Comparison of ENCODE assay signal across 12 cellular contexts in the genomic region with DNA sequence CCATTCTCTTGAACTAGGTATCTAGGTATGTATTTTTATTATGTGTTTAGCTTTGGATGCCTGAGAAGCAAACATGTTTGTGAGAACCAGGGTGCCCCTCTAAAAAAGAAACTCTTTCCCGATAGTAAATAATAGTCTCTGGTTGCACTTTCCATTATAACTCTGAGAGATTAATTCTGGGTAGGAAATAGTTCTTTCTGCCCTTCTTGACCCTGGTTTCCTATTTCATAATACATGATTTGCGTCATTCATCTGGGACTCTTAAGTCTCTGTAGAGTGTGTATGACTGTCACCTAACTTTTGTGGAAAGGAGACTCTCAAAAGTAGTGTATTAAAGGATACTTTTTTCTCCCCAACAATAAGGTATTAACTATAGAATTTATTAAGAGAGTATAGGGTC. TPM values are rescaled to one million over a fixed set of nuclear protein-coding genes. Genes with fewer than 3 reads are reported as not detected.
A peak's percentile ranks its signal among the peaks of the same experiment; 100 is the strongest.
DNase-seq lines count a peak whose midpoint lies in the region; ATAC-seq, FAIRE-seq and TF ChIP-seq lines count a peak whose summit lies in the region.
"Had no signal": no experiment of that assay in that cellular context is flagged by ENCODE, and none has a peak within 500 bp of the region (broad histone marks: within the 10 kb centered on the region; RNA-seq: fewer than 3 reads in every experiment).

No MANE protein-coding gene starts in this region.

- H3K36me3 ChIP-seq in SJCRH30: peaks cover 8% of the 10 kb centered on the region

- FAIRE-seq in D721Med (lab: Jason Lieb, UNC): no peak

- TF ChIP-seq CTCF in HL-60 (IDR thresholded peaks at IDR 0.05; ENCODE audit: insufficient read depth, low read length): no peak
- no peak for TF ChIP-seq CTCF in fibroblast of pulmonary artery (IDR thresholded peaks at IDR 0.05; ENCODE audit: low read length, missing control alignments)
- no peak for TF ChIP-seq CTCF in retinal pigment epithelial cell (conservative IDR thresholded peaks at IDR 0.05; ENCODE audit: low read depth, low read length)
- no peak for TF ChIP-seq CTCF in D721Med (IDR thresholded peaks at IDR 0.05; ENCODE audit: insufficient read depth, missing control alignments)

- no peaks in the 10 kb centered on the region for H3K9me3 ChIP-seq in SJCRH30 (replicated peaks)

- peaks cover 4% of the 10 kb centered on the region for H3K4me1 ChIP-seq in SJCRH30

- ATAC-seq in GM21717 (IDR thresholded peaks at IDR 0.05; ENCODE audit: unreplicated experiment): no peak
- ATAC-seq: GM23338 had no signal

- peak overlapping the region; percentile 14 for H3K4me3 ChIP-seq in HL-60 (replicated peaks; ENCODE audit: insufficient read depth, low read length)
- peak overlapping the region; percentile 16 for H3K4me3 ChIP-seq in fibroblast of pulmonary artery (replicated peaks; ENCODE audit: low read depth, low read length)
- no peak overlapping the region for H3K4me3 ChIP-seq in retinal pigment epithelial cell (ENCODE audit: low read length)
- no peak overlapping the region for H3K4me3 ChIP-seq in SJCRH30
- H3K4me3 ChIP-seq: GM23338, skin epidermis had no signal

- H3K27ac ChIP-seq in HL-60 (replicated peaks) (peak overlapping the region; percentile 45), SJCRH30 (no peak overlapping the region)

- DNase-seq in HL-60 (ENCODE audit: low read depth in 1 of 2, low spot score in 1 of 2): peak; percentile 52 to 55
- peak; percentile 54 for DNase-seq in SKM-1 treated with dmso at 0.1 percent for 144 hours (lab: John Stamatoyannopoulos, UW; ENCODE audit: unreplicated experiment)
- peak; percentile 77 for DNase-seq in fibroblast of pulmonary artery (ENCODE audit: low read depth)
- DNase-seq in retinal pigment epithelial cell (ENCODE audit: low read depth): peak; percentile 51
- DNase-seq in D721Med (ENCODE audit: insufficient read length, low spot score): no peak
- no peak for DNase-seq in SJCRH30
- DNase-seq in nucleus accumbens (lab: John Stamatoyannopoulos, UW): no peak
- DNase-seq: foreskin melanocyte, T1000 had no signal

- H3K27me3 ChIP-seq in HL-60 (ENCODE audit: insufficient read depth, poor library complexity, severe bottlenecking) (no peaks in the 10 kb centered on the region), SJCRH30 (no peaks in the 10 kb centered on the region)

RNA-seq across cellular contexts. Expression of a gene that starts 31.5 kb away (rescaled TPM):
- 140 and 168 TPM in 2 replicates for total RNA-seq in SJCRH30 (2014; rRNA removed; shearing (Covaris generic))

Comparison
In these comparisons a context has a peak if more than half of its experiments do, and no peak if none do; other contexts are left out.
1. DNase-seq: peak in HL-60 (2 of 2), SKM-1 treated with dmso at 0.1 percent for 144 hours (single experiment), fibroblast of pulmonary artery (single experiment) and retinal pigment epithelial cell (single experiment); none in D721Med (single experiment), SJCRH30 (0 of 2) and nucleus accumbens (0 of 56).
2. H3K4me3 ChIP-seq: peak in HL-60 (single experiment) and fibroblast of pulmonary artery (single experiment); none in retinal pigment epithelial cell (single experiment) and SJCRH30 (single experiment).